ENCODE assay signal across 18 cellular contexts in the genomic region with DNA sequence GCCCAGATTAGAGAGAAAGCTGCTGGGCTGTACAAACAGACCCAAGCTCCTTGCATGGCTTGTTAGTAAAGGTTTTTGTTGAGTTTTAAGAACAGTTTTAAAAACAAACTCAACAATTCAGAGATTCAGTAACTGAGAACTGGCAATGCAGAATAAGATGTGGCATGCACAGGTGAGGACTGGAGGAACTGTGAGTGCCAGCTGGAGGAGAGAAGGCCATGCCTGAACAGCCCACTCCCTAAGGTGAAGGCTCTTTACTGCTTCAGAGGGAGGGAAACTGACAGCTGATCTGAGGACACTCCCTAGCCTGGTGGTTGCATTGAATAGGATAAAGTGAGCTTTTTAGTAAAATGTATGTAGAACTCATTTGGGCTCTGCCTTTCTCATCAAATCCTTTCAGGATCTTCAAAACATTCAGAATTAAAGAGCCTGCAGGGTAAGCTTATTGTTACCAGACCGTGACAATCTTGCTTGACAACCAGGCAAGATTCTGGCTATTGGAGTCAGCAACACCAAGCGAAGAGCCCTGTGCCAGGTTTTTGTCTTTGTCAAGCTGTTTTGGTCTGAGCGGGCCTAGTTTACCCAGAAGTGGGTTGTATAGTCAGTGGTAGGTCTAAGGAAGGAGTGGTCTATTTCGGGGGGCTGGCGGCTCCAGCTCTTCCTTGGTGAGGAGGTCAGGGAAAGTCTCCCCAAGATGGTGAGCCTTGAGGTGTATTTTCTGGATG.
DNase-seq lines count a peak whose midpoint lies in the region; FAIRE-seq and TF ChIP-seq lines count a peak whose summit lies in the region.
"Had no signal": no experiment of that assay in that cellular context is flagged by ENCODE, and none has a peak within 500 bp of the region (broad histone marks: within the 10 kb centered on the region; RNA-seq: fewer than 3 reads in every experiment).

No MANE protein-coding gene starts in this region.

- H2BK12ac ChIP-seq in neuronal stem cell (ENCODE audit: low read length): no peak overlapping the region

- TF ChIP-seq CTCF in breast epithelium (IDR thresholded peaks at IDR 0.05): no peak

- H3K36me3 ChIP-seq in breast epithelium (no peaks in the 10 kb centered on the region), neuronal stem cell (replicated peaks in 1 of 2; ENCODE audit: control insufficient read depth in 2 of 2, insufficient read depth in 2 of 2, low read length in 2 of 2) (no peaks in the 10 kb centered on the region)

- no peak overlapping the region for H3K4ac ChIP-seq in neuronal stem cell (ENCODE audit: low read length)

- H3K4me2 ChIP-seq in neuronal stem cell (ENCODE audit: insufficient read depth, low read length, poor library complexity, severe bottlenecking): no peak overlapping the region

- H3K9ac ChIP-seq in neuronal stem cell (ENCODE audit: low read depth, low read length, poor library complexity): no peak overlapping the region

- DNase-seq in T47D (ENCODE audit: low read depth in 1 of 2, low spot score in 1 of 2) (peak; percentile 16 to 86), breast epithelium (ENCODE audit: low spot score in 2 of 2) (no peak), ecto neural progenitor cell (ENCODE audit: low spot score) (peak; percentile 36), neuronal stem cell (ENCODE audit: low spot score) (no peak), OCI-M1 (lab: John Stamatoyannopoulos, UW) (no peak), GM12891 (ENCODE audit: insufficient read length, low spot score) (no peak), NCI-H1694 treated with DMSO at 0.1 percent for 48 hours (lab: John Stamatoyannopoulos, UW) (no peak)
- DNase-seq: ACHN, AML-193, DMS 273 treated with DMSO at 0.1 percent for 48 hours, H7, IMR-90, Kasumi-1, MM.1S, NCI-H187 treated with DMSO at 0.1 percent for 48 hours, NCI-H526, PC-3 had no signal

- in situ Hi-C loops in T47D (cut with HindIII; ENCODE audit: low pct_unique_long_range_greater_than_20kb, low sequenced_read_pairs): no loop called here

- WGBS in neuronal stem cell (ENCODE audit: extremely low coverage in 2 of 2, insufficient read length in 2 of 2, insufficient replicate concordance in 1 of 2), 2 donors: no CpG with 5 or more reads among the region's 5 CpGs

- H3K4me1 ChIP-seq in breast epithelium (no peaks in the 10 kb centered on the region), neuronal stem cell (ENCODE audit: control insufficient read depth in 2 of 2, insufficient read depth in 1 of 2, low read depth in 1 of 2, low read length in 2 of 2) (peaks cover 4 to 5% of the 10 kb centered on the region in 2 donors)

- no peak overlapping the region for H3K23ac ChIP-seq in neuronal stem cell (ENCODE audit: low read depth, low read length, poor library complexity)

- H3K18ac ChIP-seq in neuronal stem cell (ENCODE audit: low read length): no peak overlapping the region

- FAIRE-seq in GM12891 (lab: Jason Lieb, UNC): no peak

- no peak overlapping the region for H3K14ac ChIP-seq in neuronal stem cell (ENCODE audit: low read length)

- H3K79me1 ChIP-seq in neuronal stem cell (ENCODE audit: low read depth, low read length): no peaks in the 10 kb centered on the region

- H4K8ac ChIP-seq in neuronal stem cell (ENCODE audit: low read depth, low read length): no peak overlapping the region

- H3K4me3 ChIP-seq in breast epithelium: no peak overlapping the region
- no peak overlapping the region for H3K4me3 ChIP-seq in neuronal stem cell (ENCODE audit: low read length in 2 of 2)

- no peak overlapping the region for H3K27ac ChIP-seq in breast epithelium
- H3K27ac ChIP-seq in neuronal stem cell (replicated peaks; ENCODE audit: low read length): no peak overlapping the region
- H3K27ac ChIP-seq: RWPE1 had no signal

- TF ChIP-seq POLR2A in breast epithelium (IDR thresholded peaks at IDR 0.05) (no peak), GM12891 (IDR thresholded peaks at IDR 0.05; ENCODE audit: low read depth, low read length) (no peak)

- H2BK5ac ChIP-seq in neuronal stem cell (ENCODE audit: low read length): no peak overlapping the region

- H2BK120ac ChIP-seq in neuronal stem cell (ENCODE audit: low read depth, low read length): no peak overlapping the region

- H2BK15ac ChIP-seq in neuronal stem cell (ENCODE audit: low read length): no peak overlapping the region

- H3K27me3 ChIP-seq in breast epithelium (no peaks in the 10 kb centered on the region), neuronal stem cell (ENCODE audit: control insufficient read depth in 3 of 3, insufficient read depth in 3 of 3, low read depth in 1 of 3, low read length in 3 of 3) (no peaks in the 10 kb centered on the region)

- H3K9me3 ChIP-seq in breast epithelium (no peaks in the 10 kb centered on the region), neuronal stem cell (replicated peaks in 1 of 2; ENCODE audit: control insufficient read depth in 2 of 2, insufficient read depth in 1 of 2, low read depth in 1 of 2, low read length in 2 of 2) (peaks cover 2 to 4% of the 10 kb centered on the region in 2 donors)

- H4K91ac ChIP-seq in neuronal stem cell (ENCODE audit: low read depth, low read length, poor library complexity): no peak overlapping the region

- intact Hi-C loops in breast epithelium (cut with DNase I; ENCODE audit: low total_unique reads): no loop called here

- peak overlapping the region; percentile 28 for H2AFZ ChIP-seq in neuronal stem cell (ENCODE audit: low read length)

- H2AK5ac ChIP-seq in neuronal stem cell (ENCODE audit: low read depth, low read length): no peak overlapping the region

TF ChIP-seq in GM12891, 5 proteins besides CTCF, POLR2A, EP300 and RAD21:
- TF ChIP-seq POLR2AphosphoS5 (IDR thresholded peaks at IDR 0.05; ENCODE audit: low read depth, low read length): no peak
- TF ChIP-seq POU2F2 (IDR thresholded peaks at IDR 0.05; ENCODE audit: low read depth, low read length): no peak
- no peak for TF ChIP-seq PAX5 (IDR thresholded peaks at IDR 0.05; ENCODE audit: insufficient read depth, low read length, severe bottlenecking)
- TF ChIP-seq SPI1 (IDR thresholded peaks at IDR 0.05; ENCODE audit: low read depth, low read length): no peak
- TF ChIP-seq TAF1 (IDR thresholded peaks at IDR 0.05; ENCODE audit: low read depth, low read length): no peak
TF ChIP-seq in GM12891: peak in this region for 0.

Comparison
In these comparisons a context has a peak if more than half of its experiments do, and no peak if none do; other contexts are left out.
1. DNase-seq: peak in T47D (2 of 2) and ecto neural progenitor cell (single experiment); none in breast epithelium (0 of 2), neuronal stem cell (single experiment), OCI-M1 (single experiment), GM12891 (single experiment) and NCI-H1694 treated with DMSO at 0.1 percent for 48 hours (single experiment).